In the genomic region with DNA sequence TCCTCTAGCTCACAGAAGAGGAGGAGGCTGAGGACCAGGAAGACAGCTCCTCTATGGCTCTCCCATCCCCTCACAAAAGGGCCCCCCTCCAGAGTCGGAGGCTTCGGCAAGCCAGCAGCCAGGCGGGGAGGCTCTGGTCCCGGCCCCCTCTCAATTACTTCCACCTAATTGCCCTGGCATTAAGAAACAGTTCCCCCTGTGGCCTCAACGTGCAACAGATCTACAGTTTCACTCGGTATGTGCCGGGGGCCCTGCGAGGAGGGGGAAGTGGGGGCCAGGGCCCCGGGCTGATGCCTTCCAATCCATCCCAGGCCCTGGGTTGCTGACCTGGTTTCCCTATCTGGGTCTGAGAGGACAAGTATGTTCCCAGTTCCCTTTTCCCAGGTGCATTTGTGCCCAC, we compare ENCODE assay signal across 1 cellular context.
TF ChIP-seq lines count a peak whose summit lies in the region.

No MANE protein-coding gene starts in this region.

TF ChIP-seq in HEK293, 187 proteins besides CTCF, POLR2A, EP300 and RAD21 (continued from another document):
- TF ChIP-seq INSM2 (tag by site-specific recombination; IDR thresholded peaks at IDR 0.05) (no peak), KLF9 (tag by site-specific recombination; IDR thresholded peaks at IDR 0.05; ENCODE audit: low read depth) (no peak), ZBTB20 (tag by site-specific recombination; IDR thresholded peaks at IDR 0.05) (peak; percentile 95), KLF1 (tag by site-specific recombination; IDR thresholded peaks at IDR 0.05) (no peak), ZBTB7A (tag by site-specific recombination; IDR thresholded peaks at IDR 0.05; ENCODE audit: low read depth) (no peak), ZNF341 (tag by site-specific recombination; IDR thresholded peaks at IDR 0.05; ENCODE audit: low read depth) (no peak), SCRT2 (tag by site-specific recombination; IDR thresholded peaks at IDR 0.05) (peak; percentile 34; the same call in 1 of the 2 replicates), ZBTB17 (tag by site-specific recombination; IDR thresholded peaks at IDR 0.05) (peak; percentile 53; the same call in 1 of the 2 replicates), ZNF670 (tag by site-specific recombination; IDR thresholded peaks at IDR 0.05; ENCODE audit: low read depth) (no peak), PRDM4 (tag by site-specific recombination; IDR thresholded peaks at IDR 0.05) (peak; percentile 52), EGR2 (tag by site-specific recombination; IDR thresholded peaks at IDR 0.05; ENCODE audit: low read depth) (no peak), ZNF398 (tag by site-specific recombination; IDR thresholded peaks at IDR 0.05) (peak; percentile 93)
- TF ChIP-seq, protein P1, sequence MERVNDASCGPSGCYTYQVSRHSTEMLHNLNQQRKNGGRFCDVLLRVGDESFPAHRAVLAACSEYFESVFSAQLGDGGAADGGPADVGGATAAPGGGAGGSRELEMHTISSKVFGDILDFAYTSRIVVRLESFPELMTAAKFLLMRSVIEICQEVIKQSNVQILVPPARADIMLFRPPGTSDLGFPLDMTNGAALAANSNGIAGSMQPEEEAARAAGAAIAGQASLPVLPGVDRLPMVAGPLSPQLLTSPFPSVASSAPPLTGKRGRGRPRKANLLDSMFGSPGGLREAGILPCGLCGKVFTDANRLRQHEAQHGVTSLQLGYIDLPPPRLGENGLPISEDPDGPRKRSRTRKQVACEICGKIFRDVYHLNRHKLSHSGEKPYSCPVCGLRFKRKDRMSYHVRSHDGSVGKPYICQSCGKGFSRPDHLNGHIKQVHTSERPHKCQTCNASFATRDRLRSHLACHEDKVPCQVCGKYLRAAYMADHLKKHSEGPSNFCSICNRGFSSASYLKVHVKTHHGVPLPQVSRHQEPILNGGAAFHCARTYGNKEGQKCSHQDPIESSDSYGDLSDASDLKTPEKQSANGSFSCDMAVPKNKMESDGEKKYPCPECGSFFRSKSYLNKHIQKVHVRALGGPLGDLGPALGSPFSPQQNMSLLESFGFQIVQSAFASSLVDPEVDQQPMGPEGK (tag by site-specific recombination; IDR thresholded peaks at IDR 0.05) = peak; percentile 65
- TF ChIP-seq, protein P2, sequence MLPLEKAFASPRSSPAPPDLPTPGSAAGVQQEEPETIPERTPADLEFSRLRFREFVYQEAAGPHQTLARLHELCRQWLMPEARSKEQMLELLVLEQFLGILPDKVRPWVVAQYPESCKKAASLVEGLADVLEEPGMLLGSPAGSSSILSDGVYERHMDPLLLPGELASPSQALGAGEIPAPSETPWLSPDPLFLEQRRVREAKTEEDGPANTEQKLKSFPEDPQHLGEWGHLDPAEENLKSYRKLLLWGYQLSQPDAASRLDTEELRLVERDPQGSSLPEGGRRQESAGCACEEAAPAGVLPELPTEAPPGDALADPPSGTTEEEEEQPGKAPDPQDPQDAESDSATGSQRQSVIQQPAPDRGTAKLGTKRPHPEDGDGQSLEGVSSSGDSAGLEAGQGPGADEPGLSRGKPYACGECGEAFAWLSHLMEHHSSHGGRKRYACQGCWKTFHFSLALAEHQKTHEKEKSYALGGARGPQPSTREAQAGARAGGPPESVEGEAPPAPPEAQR (tag by site-specific recombination; IDR thresholded peaks at IDR 0.05) = no peak
- TF ChIP-seq, protein P3, sequence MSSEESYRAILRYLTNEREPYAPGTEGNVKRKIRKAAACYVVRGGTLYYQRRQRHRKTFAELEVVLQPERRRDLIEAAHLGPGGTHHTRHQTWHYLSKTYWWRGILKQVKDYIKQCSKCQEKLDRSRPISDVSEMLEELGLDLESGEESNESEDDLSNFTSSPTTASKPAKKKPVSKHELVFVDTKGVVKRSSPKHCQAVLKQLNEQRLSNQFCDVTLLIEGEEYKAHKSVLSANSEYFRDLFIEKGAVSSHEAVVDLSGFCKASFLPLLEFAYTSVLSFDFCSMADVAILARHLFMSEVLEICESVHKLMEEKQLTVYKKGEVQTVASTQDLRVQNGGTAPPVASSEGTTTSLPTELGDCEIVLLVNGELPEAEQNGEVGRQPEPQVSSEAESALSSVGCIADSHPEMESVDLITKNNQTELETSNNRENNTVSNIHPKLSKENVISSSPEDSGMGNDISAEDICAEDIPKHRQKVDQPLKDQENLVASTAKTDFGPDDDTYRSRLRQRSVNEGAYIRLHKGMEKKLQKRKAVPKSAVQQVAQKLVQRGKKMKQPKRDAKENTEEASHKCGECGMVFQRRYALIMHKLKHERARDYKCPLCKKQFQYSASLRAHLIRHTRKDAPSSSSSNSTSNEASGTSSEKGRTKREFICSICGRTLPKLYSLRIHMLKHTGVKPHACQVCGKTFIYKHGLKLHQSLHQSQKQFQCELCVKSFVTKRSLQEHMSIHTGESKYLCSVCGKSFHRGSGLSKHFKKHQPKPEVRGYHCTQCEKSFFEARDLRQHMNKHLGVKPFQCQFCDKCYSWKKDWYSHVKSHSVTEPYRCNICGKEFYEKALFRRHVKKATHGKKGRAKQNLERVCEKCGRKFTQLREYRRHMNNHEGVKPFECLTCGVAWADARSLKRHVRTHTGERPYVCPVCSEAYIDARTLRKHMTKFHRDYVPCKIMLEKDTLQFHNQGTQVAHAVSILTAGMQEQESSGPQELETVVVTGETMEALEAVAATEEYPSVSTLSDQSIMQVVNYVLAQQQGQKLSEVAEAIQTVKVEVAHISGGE (tag by site-specific recombination; conservative IDR thresholded peaks at IDR 0.05; ENCODE audit: low read depth) = no peak
TF ChIP-seq in HEK293: peak in this region for 7.
